In genomic region chr2:106113362-106113971, GRCh38 we compare ENCODE assay signal across 32 cellular contexts.
DNase-seq lines count a peak whose midpoint lies in the region; ATAC-seq and FAIRE-seq lines count a peak whose summit lies in the region.
"Had no signal": no experiment of that assay in that cellular context is flagged by ENCODE, and none has a peak within 500 bp of the region (broad histone marks: within the 10 kb centered on the region; RNA-seq: fewer than 3 reads in every experiment).

No MANE protein-coding gene starts in this region.

- H3K4me1 ChIP-seq in mucosa of stomach (ENCODE audit: control insufficient read depth, insufficient read depth, low read length) (peaks cover 37% of the 10 kb centered on the region), urinary bladder (ENCODE audit: insufficient read depth) (no peaks in the 10 kb centered on the region)
- H3K4me1 ChIP-seq: vagina had no signal

- peaks cover 11% of the 10 kb centered on the region for H3K4me1 Mint-ChIP-seq in activated T-cell treated with anti-CD3 and anti-CD28 coated beads, Interleukin-2, amount 50 U/mL, for 24 hours (ENCODE audit: low read depth)
- peaks cover 5 to 17% (median 13%) of the 10 kb centered on the region in 3 donors for H3K4me1 Mint-ChIP-seq in T-cell
- H3K4me1 Mint-ChIP-seq: activated B cell treated with CpG ODN at 0.5 μM for 24 hours had no signal

- CTCF ChIA-PET in T-cell (lab: Charles Lee) = interaction anchor here in 1 of 2 donors (1.5 kb wide), 1 partner anchor 11 kb away, joined by 3 read pairs; no protein-coding TSS in a partner anchor

- POLR2A ChIA-PET in T-cell (lab: Charles Lee) = interaction anchor here in 1 of 2 donors (0.6 kb wide), 1 partner anchor 309 kb away, joined by 3 read pairs; no protein-coding TSS in a partner anchor

- 86% methylated on average over 13 of the region's 13 CpGs for WGBS in urinary bladder

- no peak for ATAC-seq in T-cell (replicated peaks in 1 of 4)
- ATAC-seq: activated T-helper 17 cell treated with anti-CD3 and anti-CD28 coated beads, Interleukin-2, amount 50 U/mL, for 72 hours; natural killer cell; Panc1; sciatic nerve; stimulated activated naive B cell treated with anti-CD40 and anti-IgM and Interleukin-4, amounts not matched to agents 10 μg/mL and 1 μg/mL and 100 μg/mL, for 72 hours had no signal

- peak overlapping the region; percentile 30 for H3K9ac ChIP-seq in mucosa of stomach (ENCODE audit: low read length)

- H3K9me3 ChIP-seq in mucosa of stomach (ENCODE audit: control insufficient read depth, low read length) = no peaks in the 10 kb centered on the region
- H3K9me3 ChIP-seq: ovary, suprapubic skin, vagina had no signal

- no peak for DNase-seq in activated T-cell treated with anti-CD3 and anti-CD28 coated beads, Interleukin-2, amount 50 U/mL, for 24 hours
- no peak for DNase-seq in activated T-cell treated with anti-CD3 and anti-CD28 coated beads for 4 hours
- no peak for DNase-seq in T-cell
- DNase-seq in pons (ENCODE audit: low spot score) = no peak
- DNase-seq in amygdala (lab: John Stamatoyannopoulos, UW) = no peak
- DNase-seq: 8988T; activated B cell treated with CpG ODN at 0.5 μM for 24 hours; activated CD4-positive, alpha-beta T cell treated with anti-CD3 and anti-CD28 coated beads, Interleukin-2, amount 50 U/mL, for 4 hours; activated CD8-positive, alpha-beta memory T cell treated with anti-CD3 and anti-CD28 coated beads, Interleukin-2, amount 50 U/mL, for 4 hours; activated naive CD8-positive, alpha-beta T cell treated with anti-CD3 and anti-CD28 coated beads, Interleukin-2, amount 10 ng/mL, durations not matched to agents 7 days and 5 days; CD4-positive, alpha-beta T cell; central memory CD4-positive, alpha-beta T cell; DMS 273 treated with DMSO at 0.1 percent for 48 hours; endodermal cell; H9; natural killer cell; NCI-H1105; NCI-H2029; ovary; SIG-M5; stimulated activated naive B cell treated with anti-CD40 and anti-IgM and Interleukin-4, amounts not matched to agents 10 μg/mL and 1 μg/mL and 100 μg/mL, for 72 hours; T1000 had no signal

- H3K4me3 ChIP-seq in mucosa of stomach (ENCODE audit: low read length) = no peak overlapping the region
- no peak overlapping the region for H3K4me3 ChIP-seq in urinary bladder (ENCODE audit: low read depth, low read length)
- H3K4me3 ChIP-seq: ovary, suprapubic skin, vagina had no signal

- no peak overlapping the region for H3K4me3 Mint-ChIP-seq in activated T-cell treated with anti-CD3 and anti-CD28 coated beads, Interleukin-2, amount 50 U/mL, for 24 hours
- H3K4me3 Mint-ChIP-seq in T-cell = no peak overlapping the region
- H3K4me3 Mint-ChIP-seq: activated B cell treated with CpG ODN at 0.5 μM for 24 hours; activated naive CD8-positive, alpha-beta T cell treated with anti-CD3 and anti-CD28 coated beads, Interleukin-2, amount 10 ng/mL, durations not matched to agents 7 days and 5 days; activated T-helper 17 cell treated with anti-CD3 and anti-CD28 coated beads, Interleukin-2, amount 50 U/mL, for 72 hours; CD4-positive, alpha-beta T cell; endodermal cell; H9; natural killer cell; stimulated activated naive B cell treated with anti-CD40 and anti-IgM and Interleukin-4, amounts not matched to agents 10 μg/mL and 1 μg/mL and 100 μg/mL, for 72 hours had no signal

- H3K36me3 Mint-ChIP-seq in activated T-cell treated with anti-CD3 and anti-CD28 coated beads, Interleukin-2, amount 50 U/mL, for 24 hours (ENCODE audit: low read depth) = peaks cover 52% of the 10 kb centered on the region
- peaks cover 34% of the 10 kb centered on the region for H3K36me3 Mint-ChIP-seq in T-cell

- H3K9me3 Mint-ChIP-seq in activated T-cell treated with anti-CD3 and anti-CD28 coated beads, Interleukin-2, amount 50 U/mL, for 24 hours = no peaks in the 10 kb centered on the region
- no peaks in the 10 kb centered on the region for H3K9me3 Mint-ChIP-seq in T-cell
- H3K9me3 Mint-ChIP-seq: activated B cell treated with CpG ODN at 0.5 μM for 24 hours; activated naive CD8-positive, alpha-beta T cell treated with anti-CD3 and anti-CD28 coated beads, Interleukin-2, amount 10 ng/mL, durations not matched to agents 7 days and 5 days; activated T-helper 17 cell treated with anti-CD3 and anti-CD28 coated beads, Interleukin-2, amount 50 U/mL, for 72 hours; CD4-positive, alpha-beta T cell; endodermal cell; H9; natural killer cell; stimulated activated naive B cell treated with anti-CD40 and anti-IgM and Interleukin-4, amounts not matched to agents 10 μg/mL and 1 μg/mL and 100 μg/mL, for 72 hours had no signal

- peak overlapping the region; percentile 26 for H3K27ac ChIP-seq in urinary bladder (ENCODE audit: low read depth)
- H3K27ac ChIP-seq: ovary, suprapubic skin, vagina had no signal

- FAIRE-seq in islet of Langerhans (lab: Jason Lieb, UNC) = peak; percentile 92
- FAIRE-seq: frontal cortex, GM12892 had no signal

- no peaks in the 10 kb centered on the region for H3K36me3 ChIP-seq in mucosa of stomach (ENCODE audit: control insufficient read depth, insufficient read depth, low read length)
- no peaks in the 10 kb centered on the region for H3K36me3 ChIP-seq in urinary bladder (ENCODE audit: insufficient read depth)
- H3K36me3 ChIP-seq: ovary had no signal

- H3K27me3 Mint-ChIP-seq in activated T-cell treated with anti-CD3 and anti-CD28 coated beads, Interleukin-2, amount 50 U/mL, for 24 hours = no peaks in the 10 kb centered on the region
- no peaks in the 10 kb centered on the region for H3K27me3 Mint-ChIP-seq in T-cell
- H3K27me3 Mint-ChIP-seq: activated B cell treated with CpG ODN at 0.5 μM for 24 hours; activated naive CD8-positive, alpha-beta T cell treated with anti-CD3 and anti-CD28 coated beads, Interleukin-2, amount 10 ng/mL, durations not matched to agents 7 days and 5 days; activated T-helper 17 cell treated with anti-CD3 and anti-CD28 coated beads, Interleukin-2, amount 50 U/mL, for 72 hours; CD4-positive, alpha-beta T cell; stimulated activated naive B cell treated with anti-CD40 and anti-IgM and Interleukin-4, amounts not matched to agents 10 μg/mL and 1 μg/mL and 100 μg/mL, for 72 hours had no signal

- peak overlapping the region; percentile 14 for H3K27ac Mint-ChIP-seq in activated T-cell treated with anti-CD3 and anti-CD28 coated beads, Interleukin-2, amount 50 U/mL, for 24 hours
- no peak overlapping the region for H3K27ac Mint-ChIP-seq in T-cell
- H3K27ac Mint-ChIP-seq: activated B cell treated with CpG ODN at 0.5 μM for 24 hours; activated naive CD8-positive, alpha-beta T cell treated with anti-CD3 and anti-CD28 coated beads, Interleukin-2, amount 10 ng/mL, durations not matched to agents 7 days and 5 days; activated T-helper 17 cell treated with anti-CD3 and anti-CD28 coated beads, Interleukin-2, amount 50 U/mL, for 72 hours; CD4-positive, alpha-beta T cell; endodermal cell; H9; natural killer cell; stimulated activated naive B cell treated with anti-CD40 and anti-IgM and Interleukin-4, amounts not matched to agents 10 μg/mL and 1 μg/mL and 100 μg/mL, for 72 hours had no signal

- H3K27me3 ChIP-seq in mucosa of stomach (ENCODE audit: control insufficient read depth, insufficient read depth, low read length) = no peaks in the 10 kb centered on the region
- H3K27me3 ChIP-seq: ovary, suprapubic skin, vagina had no signal
